ENCODE assay signal across 13 cellular contexts in genomic region chr5:157549283-157549629, GRCh38. TPM values are rescaled to one million over a fixed set of nuclear protein-coding genes. Genes with fewer than 3 reads are reported as not detected.
DNase-seq lines count a peak whose midpoint lies in the region; ATAC-seq, FAIRE-seq and TF ChIP-seq lines count a peak whose summit lies in the region.
"Had no signal": no experiment of that assay in that cellular context is flagged by ENCODE, and none has a peak within 500 bp of the region (broad histone marks: within the 10 kb centered on the region; RNA-seq: fewer than 3 reads in every experiment).

No MANE protein-coding gene starts in this region.

- peaks cover 78% of the 10 kb centered on the region for H3K36me3 Mint-ChIP-seq in activated CD8-positive, alpha-beta memory T cell treated with anti-CD3 and anti-CD28 coated beads, Interleukin-2, amount 10 ng/mL, durations not matched to agents 7 days and 5 days

- H3K79me2 ChIP-seq in OCI-LY7 (ENCODE audit: insufficient read depth, low read depth, low read length) (no peaks in the 10 kb centered on the region; the same call in 1 of the 2 replicates), smooth muscle cell (ENCODE audit: low read depth) (peaks cover 96% of the 10 kb centered on the region)

- H3K4me3 ChIP-seq in OCI-LY7 (ENCODE audit: low read depth, low read length, poor library complexity, severe bottlenecking) (no peak overlapping the region), colonic mucosa (no peak overlapping the region), smooth muscle cell (no peak overlapping the region), pancreas (no peak overlapping the region), psoas muscle (no peak overlapping the region)
- H3K4me3 ChIP-seq: suprapubic skin had no signal

- no peak for ATAC-seq in activated CD8-positive, alpha-beta memory T cell treated with anti-CD3 and anti-CD28 coated beads, Interleukin-2, amount 10 ng/mL, durations not matched to agents 7 days and 5 days
- no peak for ATAC-seq in pancreas
- ATAC-seq in psoas muscle = no peak

- H3K9me2 ChIP-seq in OCI-LY7 (ENCODE audit: insufficient read depth, low read length) = no peaks in the 10 kb centered on the region

- H3K27ac ChIP-seq in OCI-LY7 (ENCODE audit: low read depth, low read length, poor library complexity, severe bottlenecking) (no peak overlapping the region), colonic mucosa (peak overlapping the region; percentile 42), smooth muscle cell (ENCODE audit: low read depth) (peak overlapping the region; percentile 46), pancreas (no peak overlapping the region), psoas muscle (no peak overlapping the region)
- H3K27ac ChIP-seq: suprapubic skin, WERI-Rb-1 had no signal

- no peaks in the 10 kb centered on the region for H3K9me3 Mint-ChIP-seq in activated CD8-positive, alpha-beta memory T cell treated with anti-CD3 and anti-CD28 coated beads, Interleukin-2, amount 10 ng/mL, durations not matched to agents 7 days and 5 days (ENCODE audit: low read depth)

- peak overlapping the region; percentile 95 for H3K27ac Mint-ChIP-seq in activated CD8-positive, alpha-beta memory T cell treated with anti-CD3 and anti-CD28 coated beads, Interleukin-2, amount 10 ng/mL, durations not matched to agents 7 days and 5 days
- H3K27ac Mint-ChIP-seq: immature natural killer cell had no signal

- H3K36me3 ChIP-seq in OCI-LY7 (ENCODE audit: insufficient read depth, low read length) (peaks cover 37% of the 10 kb centered on the region), colonic mucosa (no peaks in the 10 kb centered on the region), smooth muscle cell (ENCODE audit: low read depth) (no peaks in the 10 kb centered on the region), pancreas (no peaks in the 10 kb centered on the region), psoas muscle (ENCODE audit: insufficient read depth in 1 of 2, low read depth in 1 of 2) (no peaks in the 10 kb centered on the region)
- H3K36me3 ChIP-seq: suprapubic skin, WERI-Rb-1 had no signal

- H3K4me1 Mint-ChIP-seq in activated CD8-positive, alpha-beta memory T cell treated with anti-CD3 and anti-CD28 coated beads, Interleukin-2, amount 10 ng/mL, durations not matched to agents 7 days and 5 days = peaks cover 86% of the 10 kb centered on the region

- POLR2A ChIA-PET in OCI-LY7 (lab: Charles Lee) = interaction anchor here (0.7 to 3.5 kb wide), 6 partner anchors 8 to 81 kb away, joined by 3 to 28 read pairs (median 4); no protein-coding TSS in a partner anchor

- TF ChIP-seq CTCF in OCI-LY7 (conservative IDR thresholded peaks at IDR 0.05; ENCODE audit: low read length) = no peak
- no peak for TF ChIP-seq CTCF in colonic mucosa (IDR thresholded peaks at IDR 0.05)
- TF ChIP-seq CTCF in smooth muscle cell (IDR thresholded peaks at IDR 0.05; ENCODE audit: borderline replicate concordance, insufficient read depth, poor library complexity, severe bottlenecking) = no peak
- no peak for TF ChIP-seq CTCF in pancreas (IDR thresholded peaks at IDR 0.05)
- no peak for TF ChIP-seq CTCF in psoas muscle (IDR thresholded peaks at IDR 0.05)

- peak overlapping the region; percentile 38 for H3K4me3 Mint-ChIP-seq in activated CD8-positive, alpha-beta memory T cell treated with anti-CD3 and anti-CD28 coated beads, Interleukin-2, amount 10 ng/mL, durations not matched to agents 7 days and 5 days
- H3K4me3 Mint-ChIP-seq: immature natural killer cell had no signal

- no peak overlapping the region for H3K9ac ChIP-seq in colonic mucosa (ENCODE audit: low read depth in 2 of 2, low read length in 2 of 2)
- no peak overlapping the region for H3K9ac ChIP-seq in smooth muscle cell (ENCODE audit: low read depth)

- CTCF ChIA-PET in activated CD8-positive, alpha-beta memory T cell treated with anti-CD3 and anti-CD28 coated beads, Interleukin-2, amount 10 ng/mL, durations not matched to agents 7 days and 5 days (lab: Charles Lee) = interaction anchor here (0.7 kb wide), 1 partner anchor 169 kb away, joined by 3 read pairs; no protein-coding TSS in a partner anchor
- CTCF ChIA-PET in OCI-LY7 (lab: Charles Lee; ENCODE audit: unreplicated experiment) = no interaction called here

- H3K4me1 ChIP-seq in OCI-LY7 (ENCODE audit: insufficient read depth, low read length, poor library complexity, severe bottlenecking) (peaks cover 26% of the 10 kb centered on the region), colonic mucosa (no peaks in the 10 kb centered on the region), smooth muscle cell (ENCODE audit: low read depth) (peaks cover 21% of the 10 kb centered on the region), pancreas (no peaks in the 10 kb centered on the region), psoas muscle (peaks cover 54% of the 10 kb centered on the region)

- intact Hi-C loops in OCI-LY7 (cut with micrococcal nuclease; ENCODE audit: unreplicated experiment) (no loop called here), colonic mucosa (cut with DNase I) (no loop called here), pancreas (cut with DNase I) (no loop called here), psoas muscle (cut with DNase I) (no loop called here)

- no TSS peak for BruUV-seq in OCI-LY7 (replicated peaks; lab: Mats Ljungman, UMichigan)

- H3K27me3 Mint-ChIP-seq in activated CD8-positive, alpha-beta memory T cell treated with anti-CD3 and anti-CD28 coated beads, Interleukin-2, amount 10 ng/mL, durations not matched to agents 7 days and 5 days = no peaks in the 10 kb centered on the region

- H3F3A ChIP-seq in smooth muscle cell (ENCODE audit: low read depth) = peaks cover 6% of the 10 kb centered on the region

- H4K20me1 ChIP-seq in OCI-LY7 (ENCODE audit: insufficient read depth, low read length) (no peaks in the 10 kb centered on the region), smooth muscle cell (ENCODE audit: low read depth) (peaks cover 78% of the 10 kb centered on the region)

- H3K4me2 ChIP-seq in OCI-LY7 (ENCODE audit: low read length) = peak overlapping the region; percentile 28; the same call in 1 of the 2 replicates
- peak overlapping the region; percentile 45 for H3K4me2 ChIP-seq in smooth muscle cell

- no peak for DNase-seq in activated CD8-positive, alpha-beta memory T cell treated with anti-CD3 and anti-CD28 coated beads, Interleukin-2, amount 10 ng/mL, durations not matched to agents 7 days and 5 days
- no peak for DNase-seq in activated CD8-positive, alpha-beta memory T cell treated with anti-CD3 and anti-CD28 coated beads, Interleukin-2, amount 50 U/mL, for 48 hours
- DNase-seq in OCI-LY7 (ENCODE audit: low spot score) (no peak), colonic mucosa (no peak), smooth muscle cell (lab: John Stamatoyannopoulos, UW; ENCODE audit: unreplicated experiment) (no peak), pancreas (no peak), psoas muscle (no peak), inferior parietal cortex (ENCODE audit: extremely low spot score) (no peak)
- DNase-seq: immature natural killer cell; NCI-H1436; stimulated activated CD4-positive, alpha-beta T cell treated with anti-CD3 and anti-CD28 coated beads, Interleukin-4, amount 100 ng/mL, for 1 hour; WERI-Rb-1 had no signal

- no peaks in the 10 kb centered on the region for H3K27me3 ChIP-seq in colonic mucosa
- no peaks in the 10 kb centered on the region for H3K27me3 ChIP-seq in smooth muscle cell (ENCODE audit: low read depth)
- no peaks in the 10 kb centered on the region for H3K27me3 ChIP-seq in pancreas
- H3K27me3 ChIP-seq in psoas muscle (ENCODE audit: insufficient read depth in 3 of 3, low read length in 2 of 3) = no peaks in the 10 kb centered on the region
- H3K27me3 ChIP-seq: suprapubic skin had no signal

- WGBS in smooth muscle cell (ENCODE audit: low lambda C conversion rate) = 79% methylated on average over 3 of the region's 3 CpGs
- 53 to 73% methylated on average over 3 of the region's 3 CpGs for WGBS in pancreas, 2 donors
- WGBS in psoas muscle, 3 donors = 64 to 83% (median 69%) methylated on average over 3 of the region's 3 CpGs

- H2AFZ ChIP-seq in OCI-LY7 (ENCODE audit: low read length) (no peak overlapping the region), smooth muscle cell (ENCODE audit: low read depth) (no peak overlapping the region)

- FAIRE-seq in pancreas (lab: Jason Lieb, UNC) = no peak

- H3K9me3 ChIP-seq in OCI-LY7 (ENCODE audit: low read length) (no peaks in the 10 kb centered on the region), colonic mucosa (no peaks in the 10 kb centered on the region), smooth muscle cell (replicated peaks; ENCODE audit: low read depth) (no peaks in the 10 kb centered on the region), pancreas (no peaks in the 10 kb centered on the region), psoas muscle (no peaks in the 10 kb centered on the region)
- H3K9me3 ChIP-seq: suprapubic skin had no signal

RNA-seq across cellular contexts. Expression of gene ADAM19, which starts 26.3 kb away (rescaled TPM):
- total RNA-seq in activated CD8-positive, alpha-beta memory T cell treated with anti-CD3 and anti-CD28 coated beads, Interleukin-2, amount 10 ng/mL, durations not matched to agents 7 days and 5 days = 100 to 1,000 TPM; 219 to 341 TPM
- total RNA-seq in OCI-LY7 (2014; rRNA removed; shearing (Covaris generic)) = 19.0 and 24.2 TPM in 2 replicates
- 78.3 and 103 TPM in 2 replicates for total RNA-seq in OCI-LY7 (2022)
- total RNA-seq in colonic mucosa = 10 to 100 TPM in 1 of 2 donors, 1 to 10 TPM in 1; 2.9 to 12.8 TPM
- total RNA-seq in smooth muscle cell = 112 and 117 TPM in 2 replicates
- polyA plus RNA-seq in smooth muscle cell = 62.2 and 62.6 TPM in 2 replicates
- 1 to 10 TPM in 2 of 6 donors, under 1 TPM in 4; 0.47 to 3.0 (median 0.83) TPM for total RNA-seq in pancreas
- polyA plus RNA-seq in pancreas = under 1 TPM; 0.38 to 0.65 TPM
- total RNA-seq in psoas muscle = 1 to 10 TPM; 1.4 to 4.5 (median 3.1) TPM
- under 1 TPM; 0.27 to 0.58 (median 0.39) TPM for polyA plus RNA-seq in psoas muscle

Comparison
In these comparisons a context has a peak if more than half of its experiments do, and no peak if none do; other contexts are left out.
1. H3K27ac ChIP-seq: peak in colonic mucosa (single experiment) and smooth muscle cell (single experiment); none in OCI-LY7 (single experiment), pancreas (0 of 4) and psoas muscle (single experiment).